ENCODE assay signal across 14 cellular contexts in genomic region chr4:40193578-40193977, GRCh38. TPM values are rescaled to one million over a fixed set of nuclear protein-coding genes. Genes with fewer than 3 reads are reported as not detected.
A peak's percentile ranks its signal among the peaks of the same experiment; 100 is the strongest.
DNase-seq lines count a peak whose midpoint lies in the region; ATAC-seq and TF ChIP-seq lines count a peak whose summit lies in the region.
"Had no signal": no experiment of that assay in that cellular context is flagged by ENCODE, and none has a peak within 500 bp of the region (broad histone marks: within the 10 kb centered on the region; RNA-seq: fewer than 3 reads in every experiment).

No MANE protein-coding gene starts in this region.

- H2BK12ac ChIP-seq in neuronal stem cell (ENCODE audit: low read length), result no peak overlapping the region

- H3K9me3 ChIP-seq in neuronal stem cell (replicated peaks in 1 of 2; ENCODE audit: control insufficient read depth in 2 of 2, insufficient read depth in 1 of 2, low read depth in 1 of 2, low read length in 2 of 2), result no peaks in the 10 kb centered on the region
- H3K9me3 ChIP-seq in thyroid gland, result no peaks in the 10 kb centered on the region
- H3K9me3 ChIP-seq: esophagus squamous epithelium, psoas muscle had no signal

- DNase-seq in T-helper 1 cell (no peak), neuronal stem cell (ENCODE audit: low spot score) (no peak), thyroid gland (no peak), CD14-positive monocyte (ENCODE audit: low spot score) (no peak)
- DNase-seq in activated T-helper 1 cell treated with anti-CD3 and anti-CD28 coated beads, Interleukin-12 subunit alpha, Interleukin-12 subunit beta, Interleukin-2, Interleukin-4 antibody, amounts not matched to agents 30 ng/mL and 10 ng/mL and 1 ng/mL, durations not matched to agents 14 hours and 24 hours and 36 hours (ENCODE audit: low spot score), result no peak
- DNase-seq: activated CD8-positive, alpha-beta memory T cell treated with anti-CD3 and anti-CD28 coated beads, Interleukin-2, amount 50 U/mL, for 48 hours; esophagus squamous epithelium; NCI-H1105 treated with DMSO at 0.1 percent for 48 hours; NCI-H524 treated with DMSO at 0.1 percent for 48 hours; psoas muscle had no signal

- H3K36me3 ChIP-seq in neuronal stem cell (replicated peaks in 1 of 2; ENCODE audit: control insufficient read depth in 2 of 2, insufficient read depth in 2 of 2, low read length in 2 of 2), result no peaks in the 10 kb centered on the region
- H3K36me3 ChIP-seq in thyroid gland, result no peaks in the 10 kb centered on the region
- H3K36me3 ChIP-seq: esophagus squamous epithelium had no signal

- H3K4me3 Mint-ChIP-seq in T-helper 1 cell treated with Interleukin-12 subunit alpha and Interleukin-12 subunit beta and Interleukin-4 antibody, amounts not matched to agents 30 μg/mL and 1 μg/mL, for 36 hours, result peak overlapping the region; percentile 79
- peak overlapping the region; percentile 84 for H3K4me3 Mint-ChIP-seq in activated T-helper 1 cell treated with anti-CD3 and anti-CD28 coated beads, Interleukin-12 subunit alpha, Interleukin-12 subunit beta, Interleukin-2, Interleukin-4 antibody, amounts not matched to agents 30 ng/mL and 10 ng/mL and 1 ng/mL, durations not matched to agents 14 hours and 24 hours and 36 hours
- H3K4me3 Mint-ChIP-seq in CD14-positive monocyte, result no peak overlapping the region

- no peak overlapping the region for H3K27ac ChIP-seq in neuronal stem cell (replicated peaks; ENCODE audit: low read length)
- no peak overlapping the region for H3K27ac ChIP-seq in thyroid gland
- H3K27ac ChIP-seq: psoas muscle had no signal

- H3K27me3 ChIP-seq in neuronal stem cell (ENCODE audit: control insufficient read depth in 3 of 3, insufficient read depth in 3 of 3, low read depth in 1 of 3, low read length in 3 of 3), result no peaks in the 10 kb centered on the region
- H3K27me3 ChIP-seq in thyroid gland, result no peaks in the 10 kb centered on the region
- H3K27me3 ChIP-seq: esophagus squamous epithelium had no signal

- H3K9ac ChIP-seq in neuronal stem cell (ENCODE audit: low read depth, low read length, poor library complexity), result no peak overlapping the region

- WGBS in neuronal stem cell (ENCODE audit: extremely low coverage in 2 of 2, insufficient read length in 2 of 2, insufficient replicate concordance in 1 of 2), 2 donors, result no CpG with 5 or more reads among the region's 7 CpGs
- 84 to 92% methylated on average over 7 of the region's 7 CpGs for WGBS in thyroid gland, 2 donors

- H2BK15ac ChIP-seq in neuronal stem cell (ENCODE audit: low read length), result no peak overlapping the region

- TF ChIP-seq POLR2A in thyroid gland (IDR thresholded peaks at IDR 0.05), result no peak

- peaks cover 7 to 15% of the 10 kb centered on the region in 2 donors for H3K4me1 ChIP-seq in neuronal stem cell (ENCODE audit: control insufficient read depth in 2 of 2, insufficient read depth in 1 of 2, low read depth in 1 of 2, low read length in 2 of 2)
- no peaks in the 10 kb centered on the region for H3K4me1 ChIP-seq in thyroid gland
- H3K4me1 ChIP-seq: esophagus squamous epithelium, psoas muscle had no signal

- no peak overlapping the region for H2BK120ac ChIP-seq in neuronal stem cell (ENCODE audit: low read depth, low read length)

- H3K4me3 ChIP-seq in neuronal stem cell (ENCODE audit: low read length in 2 of 2) (no peak overlapping the region), thyroid gland (replicated peaks in 1 of 3) (no peak overlapping the region)
- H3K4me3 ChIP-seq: psoas muscle had no signal

- H2BK5ac ChIP-seq in neuronal stem cell (ENCODE audit: low read length), result no peak overlapping the region

- intact Hi-C loops in activated T-helper 1 cell treated with anti-CD3 and anti-CD28 coated beads, Interleukin-12 subunit alpha, Interleukin-12 subunit beta, Interleukin-2, Interleukin-4 antibody, amounts not matched to agents 30 ng/mL and 10 ng/mL and 1 ng/mL, durations not matched to agents 14 hours and 24 hours and 36 hours (cut with micrococcal nuclease), result loop anchor here (5.0 kb wide), 2 partner anchors 34 to 216 kb away; partner anchors contain the start of gene PDS5A
- intact Hi-C loops in thyroid gland (cut with DNase I), result no loop called here
- intact Hi-C loops in CD14-positive monocyte (cut with micrococcal nuclease), result no loop called here

- H3K18ac ChIP-seq in neuronal stem cell (ENCODE audit: low read length), result peak overlapping the region; percentile 24

- no peak overlapping the region for H2AFZ ChIP-seq in neuronal stem cell (ENCODE audit: low read length)

- no peaks in the 10 kb centered on the region for H3K79me1 ChIP-seq in neuronal stem cell (ENCODE audit: low read depth, low read length)

- H4K8ac ChIP-seq in neuronal stem cell (ENCODE audit: low read depth, low read length), result no peak overlapping the region

- ATAC-seq in HG03108 (IDR thresholded peaks at IDR 0.05; ENCODE audit: unreplicated experiment), result peak; percentile 2
- ATAC-seq in GM18867 (IDR thresholded peaks at IDR 0.05; ENCODE audit: unreplicated experiment), result no peak
- ATAC-seq: psoas muscle had no signal

- H3K4me2 ChIP-seq in neuronal stem cell (ENCODE audit: insufficient read depth, low read length, poor library complexity, severe bottlenecking), result no peak overlapping the region

- H3K4ac ChIP-seq in neuronal stem cell (ENCODE audit: low read length), result no peak overlapping the region

- H3K4me1 Mint-ChIP-seq in T-helper 1 cell treated with Interleukin-12 subunit alpha and Interleukin-12 subunit beta and Interleukin-4 antibody, amounts not matched to agents 30 μg/mL and 1 μg/mL, for 36 hours (ENCODE audit: low read depth), result peaks cover 72% of the 10 kb centered on the region
- peaks cover 79% of the 10 kb centered on the region for H3K4me1 Mint-ChIP-seq in activated T-helper 1 cell treated with anti-CD3 and anti-CD28 coated beads, Interleukin-12 subunit alpha, Interleukin-12 subunit beta, Interleukin-2, Interleukin-4 antibody, amounts not matched to agents 30 ng/mL and 10 ng/mL and 1 ng/mL, durations not matched to agents 14 hours and 24 hours and 36 hours (ENCODE audit: low read depth)
- H3K4me1 Mint-ChIP-seq in CD14-positive monocyte, result peaks cover 58% of the 10 kb centered on the region

- H3K14ac ChIP-seq in neuronal stem cell (ENCODE audit: low read length), result no peak overlapping the region

- H3K23ac ChIP-seq in neuronal stem cell (ENCODE audit: low read depth, low read length, poor library complexity), result no peak overlapping the region

- TF ChIP-seq CTCF in thyroid gland (IDR thresholded peaks at IDR 0.05) (no peak), CD14-positive monocyte (IDR thresholded peaks at IDR 0.05) (no peak)

- H4K91ac ChIP-seq in neuronal stem cell (ENCODE audit: low read depth, low read length, poor library complexity), result no peak overlapping the region

- H3K27me3 Mint-ChIP-seq in T-helper 1 cell treated with Interleukin-12 subunit alpha and Interleukin-12 subunit beta and Interleukin-4 antibody, amounts not matched to agents 30 μg/mL and 1 μg/mL, for 36 hours (ENCODE audit: low read depth), result no peaks in the 10 kb centered on the region
- H3K27me3 Mint-ChIP-seq in activated T-helper 1 cell treated with anti-CD3 and anti-CD28 coated beads, Interleukin-12 subunit alpha, Interleukin-12 subunit beta, Interleukin-2, Interleukin-4 antibody, amounts not matched to agents 30 ng/mL and 10 ng/mL and 1 ng/mL, durations not matched to agents 14 hours and 24 hours and 36 hours (ENCODE audit: insufficient read depth), result no peaks in the 10 kb centered on the region
- H3K27me3 Mint-ChIP-seq in CD14-positive monocyte (ENCODE audit: low read depth in 3 of 3), result peaks cover 3 to 10% (median 3%) of the 10 kb centered on the region in 3 donors

- no peak overlapping the region for H2AK5ac ChIP-seq in neuronal stem cell (ENCODE audit: low read depth, low read length)

- peaks cover 19% of the 10 kb centered on the region for H3K36me3 Mint-ChIP-seq in T-helper 1 cell treated with Interleukin-12 subunit alpha and Interleukin-12 subunit beta and Interleukin-4 antibody, amounts not matched to agents 30 μg/mL and 1 μg/mL, for 36 hours (ENCODE audit: low read depth)
- peaks cover 11% of the 10 kb centered on the region for H3K36me3 Mint-ChIP-seq in activated T-helper 1 cell treated with anti-CD3 and anti-CD28 coated beads, Interleukin-12 subunit alpha, Interleukin-12 subunit beta, Interleukin-2, Interleukin-4 antibody, amounts not matched to agents 30 ng/mL and 10 ng/mL and 1 ng/mL, durations not matched to agents 14 hours and 24 hours and 36 hours (ENCODE audit: low read depth)
- H3K36me3 Mint-ChIP-seq in CD14-positive monocyte, result peaks cover 0 to 3% of the 10 kb centered on the region in 2 donors

- peak overlapping the region; percentile 98 for H3K27ac Mint-ChIP-seq in T-helper 1 cell treated with Interleukin-12 subunit alpha and Interleukin-12 subunit beta and Interleukin-4 antibody, amounts not matched to agents 30 μg/mL and 1 μg/mL, for 36 hours
- H3K27ac Mint-ChIP-seq in activated T-helper 1 cell treated with anti-CD3 and anti-CD28 coated beads, Interleukin-12 subunit alpha, Interleukin-12 subunit beta, Interleukin-2, Interleukin-4 antibody, amounts not matched to agents 30 ng/mL and 10 ng/mL and 1 ng/mL, durations not matched to agents 14 hours and 24 hours and 36 hours, result peak overlapping the region; percentile 99
- H3K27ac Mint-ChIP-seq in CD14-positive monocyte, result peak overlapping the region in 2 of 7 donors; percentile 32 to 61

- no peaks in the 10 kb centered on the region for H3K9me3 Mint-ChIP-seq in T-helper 1 cell treated with Interleukin-12 subunit alpha and Interleukin-12 subunit beta and Interleukin-4 antibody, amounts not matched to agents 30 μg/mL and 1 μg/mL, for 36 hours
- H3K9me3 Mint-ChIP-seq in activated T-helper 1 cell treated with anti-CD3 and anti-CD28 coated beads, Interleukin-12 subunit alpha, Interleukin-12 subunit beta, Interleukin-2, Interleukin-4 antibody, amounts not matched to agents 30 ng/mL and 10 ng/mL and 1 ng/mL, durations not matched to agents 14 hours and 24 hours and 36 hours, result peaks cover 5% of the 10 kb centered on the region
- H3K9me3 Mint-ChIP-seq in CD14-positive monocyte, result peaks cover 0 to 1% (median 0%) of the 10 kb centered on the region in 7 donors

RNA-seq across cellular contexts. Expression of gene RHOH, which starts 3.3 kb away (rescaled TPM):
- 105 and 111 TPM in 2 replicates for total RNA-seq in activated T-helper 1 cell treated with anti-CD3 and anti-CD28 coated beads, Interleukin-12 subunit alpha, Interleukin-12 subunit beta, Interleukin-2, Interleukin-4 antibody, amounts not matched to agents 30 ng/mL and 10 ng/mL and 1 ng/mL, durations not matched to agents 14 hours and 24 hours and 36 hours
- polyA plus RNA-seq in neuronal stem cell (2013, experiment 1 of 2), result 1.4 TPM
- polyA plus RNA-seq in neuronal stem cell (2013, experiment 2 of 2), result 0.91 TPM
- 1 to 10 TPM in 3 of 4 donors, under 1 TPM in 1; 0.67 to 2.7 (median 1.4) TPM for total RNA-seq in thyroid gland
- 1 to 10 TPM; 1.2 to 1.4 TPM for polyA plus RNA-seq in CD14-positive monocyte
- total RNA-seq: lung microvascular endothelial cell had no signal

Comparison
In these comparisons a context has a peak if more than half of its experiments do, and no peak if none do; other contexts are left out.
1. H3K4me3 Mint-ChIP-seq: peak in T-helper 1 cell treated with Interleukin-12 subunit alpha and Interleukin-12 subunit beta and Interleukin-4 antibody, amounts not matched to agents 30 μg/mL and 1 μg/mL, for 36 hours (single experiment) and activated T-helper 1 cell treated with anti-CD3 and anti-CD28 coated beads, Interleukin-12 subunit alpha, Interleukin-12 subunit beta, Interleukin-2, Interleukin-4 antibody, amounts not matched to agents 30 ng/mL and 10 ng/mL and 1 ng/mL, durations not matched to agents 14 hours and 24 hours and 36 hours (single experiment); none in CD14-positive monocyte (0 of 2).
2. RNA of gene RHOH, which starts 3.3 kb away (total RNA-seq): 105 to 111 TPM in activated T-helper 1 cell treated with anti-CD3 and anti-CD28 coated beads, Interleukin-12 subunit alpha, Interleukin-12 subunit beta, Interleukin-2, Interleukin-4 antibody, amounts not matched to agents 30 ng/mL and 10 ng/mL and 1 ng/mL, durations not matched to agents 14 hours and 24 hours and 36 hours; 0.67 to 2.7 TPM in thyroid gland; every median in the first group is over 10 times any median in the second.